Comparison of ENCODE assay signal across 11 cellular contexts in genomic region chr5:180744253-180744652, GRCh38. TPM values are rescaled to one million over a fixed set of nuclear protein-coding genes. Genes with fewer than 3 reads are reported as not detected.
"Had no signal": no experiment of that assay in that cellular context is flagged by ENCODE, and none has a peak within 500 bp of the region (broad histone marks: within the 10 kb centered on the region; RNA-seq: fewer than 3 reads in every experiment).

No MANE protein-coding gene starts in this region.

- H3K4me1 Mint-ChIP-seq: H9 had no signal

- H3K27ac Mint-ChIP-seq: GM23338, H9, HFFc6 had no signal

- H3K4me3 ChIP-seq: GM23248, GM23338 had no signal

- H3K9me3 Mint-ChIP-seq: GM23338, H9, HFFc6 had no signal

- H3K27ac ChIP-seq: GM23248 had no signal

- DNase-seq: GM23248, GOT3, H7, H9, HCEC 1CT, HFFc6 had no signal

- ATAC-seq: GM23338, HCT116 had no signal

- FAIRE-seq: H1, H54 had no signal

- H3K4me3 Mint-ChIP-seq: GM23338, H9, HFFc6 had no signal

RNA-seq across cellular contexts. Expression of gene OR2Y1, which starts 4.4 kb away (rescaled TPM):
- total RNA-seq: GM23248, GM23338, H1, H4, H7, H9, HFFc6 had no signal
